Comparison of ENCODE assay signal across 15 cellular contexts in genomic region chr3:60708191-60708975, GRCh38.
DNase-seq lines count a peak whose midpoint lies in the region; ATAC-seq and TF ChIP-seq lines count a peak whose summit lies in the region.
"Had no signal": no experiment of that assay in that cellular context is flagged by ENCODE, and none has a peak within 500 bp of the region (broad histone marks: within the 10 kb centered on the region; RNA-seq: fewer than 3 reads in every experiment).

No MANE protein-coding gene starts in this region.

- peak; percentile 71 for DNase-seq in AG10803 (ENCODE audit: low read depth)
- peak; percentile 14 for DNase-seq in NCI-H1092 (lab: John Stamatoyannopoulos, UW)
- no peak for DNase-seq in SK-N-MC (ENCODE audit: low read depth, low spot score)
- DNase-seq in iPS-NIHi11 (ENCODE audit: low spot score) = peak; percentile 21
- no peak for DNase-seq in glomerular visceral epithelial cell (ENCODE audit: extremely low spot score)
- DNase-seq in activated CD4-positive, alpha-beta T cell treated with anti-CD3 and anti-CD28 coated beads, Interleukin-2, amount 50 U/mL, for 48 hours = no peak
- DNase-seq: CD4-positive, CD25-positive, alpha-beta regulatory T cell; central memory CD4-positive, alpha-beta T cell; Peyer's patch; testis had no signal

- no peaks in the 10 kb centered on the region for H3K36me3 ChIP-seq in SK-N-MC (ENCODE audit: insufficient read depth, low read length)
- H3K36me3 ChIP-seq: gastroesophageal sphincter, Peyer's patch had no signal

- H3K9me3 ChIP-seq in SK-N-MC (ENCODE audit: low read depth, low read length) = no peaks in the 10 kb centered on the region
- H3K9me3 ChIP-seq: Peyer's patch, testis had no signal

- H3K4me3 ChIP-seq in AG10803 (ENCODE audit: low read length) (no peak overlapping the region), SK-N-MC (peak overlapping the region; percentile 36; the same call in 1 of the 2 replicates)
- H3K4me3 ChIP-seq: gastroesophageal sphincter, Peyer's patch, testis had no signal

- TF ChIP-seq CTCF in AG10803 (conservative IDR thresholded peaks at IDR 0.05; ENCODE audit: low read length) = no peak

- H3K9ac ChIP-seq in SK-N-MC (ENCODE audit: insufficient read length) = no peak overlapping the region
- H3K9ac ChIP-seq: parathyroid adenoma had no signal

- H3K27ac ChIP-seq in SK-N-MC = peak overlapping the region; percentile 13; the same call in 1 of the 2 replicates
- H3K27ac ChIP-seq: gastroesophageal sphincter, parathyroid adenoma, Peyer's patch, testis, VCaP had no signal

- no peak for ATAC-seq in GM19324 (IDR thresholded peaks at IDR 0.05; ENCODE audit: low FRiP score, unreplicated experiment)
- ATAC-seq in HG02884 (IDR thresholded peaks at IDR 0.05; ENCODE audit: unreplicated experiment) = no peak
- ATAC-seq: gastroesophageal sphincter had no signal

Comparison
In these comparisons a context has a peak if more than half of its experiments do, and no peak if none do; other contexts are left out.
1. DNase-seq: peak in AG10803 (single experiment), NCI-H1092 (single experiment) and iPS-NIHi11 (single experiment); none in SK-N-MC (single experiment), glomerular visceral epithelial cell (single experiment) and activated CD4-positive, alpha-beta T cell treated with anti-CD3 and anti-CD28 coated beads, Interleukin-2, amount 50 U/mL, for 48 hours (0 of 2).